8 cellular contexts compared by ENCODE assay signal in genomic region chr2:3575534-3576324, GRCh38. TPM values are rescaled to one million over a fixed set of nuclear protein-coding genes. Genes with fewer than 3 reads are reported as not detected.
DNase-seq lines count a peak whose midpoint lies in the region; ATAC-seq lines count a peak whose summit lies in the region.

No MANE protein-coding gene starts in this region.

- intact Hi-C loops in right cardiac atrium (cut with DNase I), result no loop called here

- H3K36me3 Mint-ChIP-seq in activated naive CD4-positive, alpha-beta T cell treated with anti-CD3 and anti-CD28 coated beads, Interleukin-2, amount 50 U/mL, for 24 hours, result peaks cover 40% of the 10 kb centered on the region

- H3K9me3 ChIP-seq in HAP-1, result no peaks in the 10 kb centered on the region
- no peaks in the 10 kb centered on the region for H3K9me3 ChIP-seq in right cardiac atrium (ENCODE audit: control insufficient read depth, low read length)
- H3K9me3 ChIP-seq in skeletal muscle tissue (ENCODE audit: control insufficient read depth in 3 of 3, low read length in 3 of 3), result peaks cover 0 to 2% (median 0%) of the 10 kb centered on the region in 3 donors

- peaks cover 30% of the 10 kb centered on the region for H3K4me1 ChIP-seq in HAP-1
- H3K4me1 ChIP-seq in right cardiac atrium (ENCODE audit: control insufficient read depth, insufficient read depth, low read length), result no peaks in the 10 kb centered on the region
- H3K4me1 ChIP-seq in skeletal muscle tissue (ENCODE audit: control insufficient read depth in 3 of 3, insufficient read depth in 3 of 3, low read length in 3 of 3), result peaks cover 10 to 30% (median 15%) of the 10 kb centered on the region in 3 donors

- H3K36me3 ChIP-seq in HAP-1 (replicated peaks) (peaks cover 54% of the 10 kb centered on the region), skeletal muscle tissue (ENCODE audit: control insufficient read depth in 3 of 3, insufficient read depth in 3 of 3, low read length in 3 of 3) (peaks cover 17 to 38% (median 37%) of the 10 kb centered on the region in 3 donors)

- H3K9me3 Mint-ChIP-seq in activated naive CD4-positive, alpha-beta T cell treated with anti-CD3 and anti-CD28 coated beads, Interleukin-2, amount 50 U/mL, for 24 hours, result no peaks in the 10 kb centered on the region

- peaks cover 48% of the 10 kb centered on the region for H3K4me1 Mint-ChIP-seq in activated naive CD4-positive, alpha-beta T cell treated with anti-CD3 and anti-CD28 coated beads, Interleukin-2, amount 50 U/mL, for 24 hours

- in situ Hi-C loops in HAP-1 (cut with MboI; ENCODE audit: low sequenced_read_pairs), result no loop called here

- no peaks in the 10 kb centered on the region for H3K27me3 Mint-ChIP-seq in activated naive CD4-positive, alpha-beta T cell treated with anti-CD3 and anti-CD28 coated beads, Interleukin-2, amount 50 U/mL, for 24 hours

- DNase-seq in ELF-1 (ENCODE audit: low read depth, low spot score), result peak; percentile 37
- peak in 1 of 2 experiments; percentile 27 for DNase-seq in HAP-1 (ENCODE audit: low spot score in 2 of 2)
- DNase-seq in NCI-H69 (lab: John Stamatoyannopoulos, UW), result peak; percentile 29
- peak in 2 of 3 donors; percentile 60 to 65 for DNase-seq in right cardiac atrium
- DNase-seq in SW480 (ENCODE audit: low spot score), result no peak
- DNase-seq in islet precursor cell, result no peak

- peak overlapping the region; percentile 97 for H3K27ac Mint-ChIP-seq in activated naive CD4-positive, alpha-beta T cell treated with anti-CD3 and anti-CD28 coated beads, Interleukin-2, amount 50 U/mL, for 24 hours

- H3K27ac ChIP-seq in right cardiac atrium (ENCODE audit: low read length) (peak overlapping the region; percentile 90), skeletal muscle tissue (ENCODE audit: low read depth, low read length) (peak overlapping the region; percentile 89)

- peak overlapping the region; percentile 98 for H3K4me3 Mint-ChIP-seq in activated naive CD4-positive, alpha-beta T cell treated with anti-CD3 and anti-CD28 coated beads, Interleukin-2, amount 50 U/mL, for 24 hours

- no peaks in the 10 kb centered on the region for H3K27me3 ChIP-seq in HAP-1 (ENCODE audit: low read depth)
- H3K27me3 ChIP-seq in right cardiac atrium (ENCODE audit: control insufficient read depth, insufficient read depth), result no peaks in the 10 kb centered on the region
- no peaks in the 10 kb centered on the region for H3K27me3 ChIP-seq in skeletal muscle tissue (ENCODE audit: control insufficient read depth in 3 of 3, insufficient read depth in 3 of 3, low read length in 3 of 3)

- under 1% methylated on average over 54 of the region's 54 CpGs for WGBS in right cardiac atrium

- H3K9ac ChIP-seq in skeletal muscle tissue (ENCODE audit: low read depth in 1 of 3, low read length in 3 of 3), result peak overlapping the region; percentile 88 to 90 (median 89)

- H3K4me3 ChIP-seq in HAP-1 (peak overlapping the region; percentile 87), right cardiac atrium (ENCODE audit: low read length) (peak overlapping the region; percentile 88), skeletal muscle tissue (ENCODE audit: low read length in 3 of 3) (peak overlapping the region; percentile 80 to 87 (median 82))

- ATAC-seq in right cardiac atrium, result peak; percentile 27 to 58

RNA-seq across cellular contexts. Expression of gene RPS7, which starts 0.7 kb away (rescaled TPM):
- total RNA-seq in right cardiac atrium, result 100 to 1,000 TPM; 741 to 785 (median 759) TPM
- 1,436 TPM for polyA plus RNA-seq in right cardiac atrium
- 2,490 TPM for total RNA-seq in skeletal muscle tissue

RNA-seq across cellular contexts. Expression of gene RNASEH1, which starts 17.6 kb away (rescaled TPM):
- total RNA-seq in right cardiac atrium, result 10 to 100 TPM; 19.6 to 21.2 (median 20.0) TPM
- polyA plus RNA-seq in right cardiac atrium, result 17.3 TPM
- 14.6 TPM for total RNA-seq in skeletal muscle tissue

RNA-seq across cellular contexts. Expression of gene COLEC11, which starts 19.2 kb away (rescaled TPM):
- 10 to 100 TPM; 12.5 to 67.8 (median 36.3) TPM for total RNA-seq in right cardiac atrium
- polyA plus RNA-seq in right cardiac atrium, result 70.6 TPM
- total RNA-seq in skeletal muscle tissue, result not detected

RNA-seq across cellular contexts. Expression of gene ADI1, which starts 56.4 kb away (rescaled TPM):
- 100 to 1,000 TPM; 124 to 195 (median 159) TPM for total RNA-seq in right cardiac atrium
- 132 TPM for polyA plus RNA-seq in right cardiac atrium
- total RNA-seq in skeletal muscle tissue, result 38.1 TPM

Comparison
In these comparisons a context has a peak if more than half of its experiments do, and no peak if none do; other contexts are left out.
1. DNase-seq: peak in ELF-1 (single experiment), NCI-H69 (single experiment) and right cardiac atrium (2 of 3); none in SW480 (single experiment) and islet precursor cell (single experiment).
2. RNA of gene COLEC11, which starts 19.2 kb away (total RNA-seq): 12.5 to 67.8 TPM in right cardiac atrium; not detected in skeletal muscle tissue (single experiment); every median in the first group is over 10 times any median in the second.
3. Peak in every context shown above with its lines, with median percentiles within 50 percentile points of each other: H3K4me3 ChIP-seq.